Comparison of ENCODE assay signal across 9 cellular contexts in genomic region chr4:82360298-82361177, GRCh38. TPM values are rescaled to one million over a fixed set of nuclear protein-coding genes. Genes with fewer than 3 reads are reported as not detected.
DNase-seq lines count a peak whose midpoint lies in the region; ATAC-seq and TF ChIP-seq lines count a peak whose summit lies in the region.
"Had no signal": no experiment of that assay in that cellular context is flagged by ENCODE, and none has a peak within 500 bp of the region (broad histone marks: within the 10 kb centered on the region; RNA-seq: fewer than 3 reads in every experiment).

No MANE protein-coding gene starts in this region.

- peak; percentile 74 for TF ChIP-seq CTCF in retinal pigment epithelial cell (conservative IDR thresholded peaks at IDR 0.05; ENCODE audit: low read depth, low read length)

- CTCF ChIA-PET in activated CD4-positive, alpha-beta memory T cell treated with anti-CD3 and anti-CD28 coated beads, Interleukin-2, amount 10 ng/mL, durations not matched to agents 7 days and 5 days (lab: Charles Lee), result interaction anchor here (0.7 to 3.1 kb wide), 15 partner anchors 8 to 378 kb away, joined by 3 to 13 read pairs (median 4); partner anchors contain the start of genes HNRNPD and HNRNPDL

- ATAC-seq in HG03432 (IDR thresholded peaks at IDR 0.05; ENCODE audit: unreplicated experiment), result peak; percentile 38
- no peak for ATAC-seq in GM18858 (IDR thresholded peaks at IDR 0.05; ENCODE audit: unreplicated experiment)
- no peak for ATAC-seq in HG03520 (IDR thresholded peaks at IDR 0.05; ENCODE audit: unreplicated experiment)

- peaks cover 86% of the 10 kb centered on the region for H3K4me1 Mint-ChIP-seq in activated CD4-positive, alpha-beta memory T cell treated with anti-CD3 and anti-CD28 coated beads, Interleukin-2, amount 10 ng/mL, durations not matched to agents 7 days and 5 days

- H3K36me3 Mint-ChIP-seq in activated CD4-positive, alpha-beta memory T cell treated with anti-CD3 and anti-CD28 coated beads, Interleukin-2, amount 10 ng/mL, durations not matched to agents 7 days and 5 days (ENCODE audit: low read depth), result peaks cover 60% of the 10 kb centered on the region

- H3K27ac Mint-ChIP-seq in activated CD4-positive, alpha-beta memory T cell treated with anti-CD3 and anti-CD28 coated beads, Interleukin-2, amount 10 ng/mL, durations not matched to agents 7 days and 5 days, result peak overlapping the region; percentile 11

- H3K4me3 Mint-ChIP-seq in activated CD4-positive, alpha-beta memory T cell treated with anti-CD3 and anti-CD28 coated beads, Interleukin-2, amount 10 ng/mL, durations not matched to agents 7 days and 5 days, result no peak overlapping the region

- DNase-seq in EH (ENCODE audit: low read depth) (peak; percentile 44), glomerular visceral epithelial cell (ENCODE audit: extremely low spot score) (peak; percentile 34), retinal pigment epithelial cell (ENCODE audit: low read depth) (no peak), RPMI8226 (no peak)
- no peak for DNase-seq in activated CD4-positive, alpha-beta memory T cell treated with anti-CD3 and anti-CD28 coated beads, Interleukin-2, amount 10 ng/mL, durations not matched to agents 7 days and 5 days

- POLR2A ChIA-PET in activated CD4-positive, alpha-beta memory T cell treated with anti-CD3 and anti-CD28 coated beads, Interleukin-2, amount 10 ng/mL, durations not matched to agents 7 days and 5 days (lab: Charles Lee), result interaction anchor here (0.9 to 3.0 kb wide), 7 partner anchors 10 to 75 kb away, joined by 4 to 35 read pairs (median 5); partner anchors contain the start of genes ENOPH1, HNRNPD and HNRNPDL

- H3K27me3 Mint-ChIP-seq in activated CD4-positive, alpha-beta memory T cell treated with anti-CD3 and anti-CD28 coated beads, Interleukin-2, amount 10 ng/mL, durations not matched to agents 7 days and 5 days, result no peaks in the 10 kb centered on the region

- no peak overlapping the region for H3K4me3 ChIP-seq in retinal pigment epithelial cell (ENCODE audit: low read length)
- H3K4me3 ChIP-seq: skin epidermis had no signal

- H3K9me3 Mint-ChIP-seq in activated CD4-positive, alpha-beta memory T cell treated with anti-CD3 and anti-CD28 coated beads, Interleukin-2, amount 10 ng/mL, durations not matched to agents 7 days and 5 days, result no peaks in the 10 kb centered on the region

RNA-seq across cellular contexts. Expression of gene HNRNPD, which starts 13.3 kb away (rescaled TPM):
- total RNA-seq in activated CD4-positive, alpha-beta memory T cell treated with anti-CD3 and anti-CD28 coated beads, Interleukin-2, amount 10 ng/mL, durations not matched to agents 7 days and 5 days, result 100 to 1,000 TPM; 355 to 366 TPM

Comparison
In these comparisons a context has a peak if more than half of its experiments do, and no peak if none do; other contexts are left out.
1. DNase-seq: peak in EH (single experiment) and glomerular visceral epithelial cell (single experiment); none in activated CD4-positive, alpha-beta memory T cell treated with anti-CD3 and anti-CD28 coated beads, Interleukin-2, amount 10 ng/mL, durations not matched to agents 7 days and 5 days (single experiment), retinal pigment epithelial cell (single experiment) and RPMI8226 (single experiment).